15 cellular contexts compared by ENCODE assay signal in genomic region chr1:230680300-230681025, GRCh38. TPM values are rescaled to one million over a fixed set of nuclear protein-coding genes. Genes with fewer than 3 reads are reported as not detected.
"Had no signal": no experiment of that assay in that cellular context is flagged by ENCODE, and none has a peak within 500 bp of the region (broad histone marks: within the 10 kb centered on the region; RNA-seq: fewer than 3 reads in every experiment).

No MANE protein-coding gene starts in this region.

- H3K4me1 Mint-ChIP-seq: nephron progenitor cell had no signal

- ATAC-seq: lower lobe of right lung; stimulated activated naive CD8-positive, alpha-beta T cell treated with anti-CD3 and anti-CD28 coated beads, Interleukin-15, amount 100 ng/mL, for 72 hours had no signal

- H3K27me3 ChIP-seq: sigmoid colon, spleen had no signal

- H3K27me3 Mint-ChIP-seq: activated CD4-positive, alpha-beta T cell treated with anti-CD3 and anti-CD28 coated beads, Interleukin-2, amount 10 ng/mL, durations not matched to agents 24 days and 14 days; dendritic cell treated with granulocyte-macrophage colony-stimulating factor and Interleukin-4, amounts not matched to agents 40 ng/mL and 50 ng/mL, for 4 days; stimulated activated naive CD8-positive, alpha-beta T cell treated with anti-CD3 and anti-CD28 coated beads, Interleukin-15, amount 100 ng/mL, for 72 hours had no signal

- H3K9me3 ChIP-seq: lower lobe of right lung, sigmoid colon, spleen, thoracic aorta had no signal

- H3K9me3 Mint-ChIP-seq: activated CD4-positive, alpha-beta T cell treated with anti-CD3 and anti-CD28 coated beads, Interleukin-2, amount 10 ng/mL, durations not matched to agents 24 days and 14 days; dendritic cell treated with granulocyte-macrophage colony-stimulating factor and Interleukin-4, amounts not matched to agents 40 ng/mL and 50 ng/mL, for 4 days; stimulated activated naive CD8-positive, alpha-beta T cell treated with anti-CD3 and anti-CD28 coated beads, Interleukin-15, amount 100 ng/mL, for 72 hours had no signal

- H3K27ac ChIP-seq: lower lobe of right lung, sigmoid colon, spleen, thoracic aorta had no signal

- DNase-seq: activated CD4-positive, alpha-beta T cell treated with anti-CD3 and anti-CD28 coated beads, Interleukin-2, amount 10 ng/mL, durations not matched to agents 24 days and 14 days; activated CD4-positive, CD25-positive, alpha-beta regulatory T cell; activated CD8-positive, alpha-beta memory T cell treated with anti-CD3 and anti-CD28 coated beads for 24 hours; activated naive CD4-positive, alpha-beta T cell; cerebellar nuclear complex; foreskin melanocyte; lower lobe of right lung; nephron progenitor cell; sigmoid colon; spleen; stimulated activated naive CD8-positive, alpha-beta T cell treated with anti-CD3 and anti-CD28 coated beads, Interleukin-15, amount 100 ng/mL, for 72 hours; SW 1271 had no signal

- H3K4me3 Mint-ChIP-seq: activated CD4-positive, alpha-beta T cell treated with anti-CD3 and anti-CD28 coated beads, Interleukin-2, amount 10 ng/mL, durations not matched to agents 24 days and 14 days; dendritic cell treated with granulocyte-macrophage colony-stimulating factor and Interleukin-4, amounts not matched to agents 40 ng/mL and 50 ng/mL, for 4 days; nephron progenitor cell; stimulated activated naive CD8-positive, alpha-beta T cell treated with anti-CD3 and anti-CD28 coated beads, Interleukin-15, amount 100 ng/mL, for 72 hours had no signal

- H3K27ac Mint-ChIP-seq: activated CD4-positive, alpha-beta T cell treated with anti-CD3 and anti-CD28 coated beads, Interleukin-2, amount 10 ng/mL, durations not matched to agents 24 days and 14 days; dendritic cell treated with granulocyte-macrophage colony-stimulating factor and Interleukin-4, amounts not matched to agents 40 ng/mL and 50 ng/mL, for 4 days; nephron progenitor cell had no signal

- H3K4me3 ChIP-seq: lower lobe of right lung, sigmoid colon, spleen, thoracic aorta had no signal

RNA-seq across cellular contexts. Expression of gene AGT, which starts 33.5 kb away (rescaled TPM):
- total RNA-seq: activated CD4-positive, alpha-beta T cell treated with anti-CD3 and anti-CD28 coated beads, Interleukin-2, amount 10 ng/mL, durations not matched to agents 24 days and 14 days; T-helper 2 cell treated with Interferon-gamma antibody and Interleukin-4, amounts not matched to agents 100 ng/mL and 5 ng/mL, for 36 hours had no signal
